In genomic region chr1:183075861-183076260, GRCh38 we compare ENCODE assay signal across 17 cellular contexts. TPM values are rescaled to one million over a fixed set of nuclear protein-coding genes. Genes with fewer than 3 reads are reported as not detected.
DNase-seq lines count a peak whose midpoint lies in the region; ATAC-seq, FAIRE-seq and TF ChIP-seq lines count a peak whose summit lies in the region.
"Had no signal": no experiment of that assay in that cellular context is flagged by ENCODE, and none has a peak within 500 bp of the region (broad histone marks: within the 10 kb centered on the region; RNA-seq: fewer than 3 reads in every experiment).

No MANE protein-coding gene starts in this region.

- H3K27me3 ChIP-seq in BLaER1 (no peaks in the 10 kb centered on the region), esophagus muscularis mucosa (no peaks in the 10 kb centered on the region), osteoblast (ENCODE audit: insufficient read depth, low read length) (no peaks in the 10 kb centered on the region), pancreas (no peaks in the 10 kb centered on the region)
- H3K27me3 ChIP-seq: dorsolateral prefrontal cortex, hepatocyte had no signal

- intact Hi-C loops in esophagus muscularis mucosa (cut with DNase I) = no loop called here
- intact Hi-C loops in pancreas (cut with DNase I) = no loop called here

- no peak for FAIRE-seq in pancreas (lab: Jason Lieb, UNC)
- FAIRE-seq: urothelium cell line had no signal

- peaks cover 74% of the 10 kb centered on the region for H3K4me1 ChIP-seq in BLaER1
- H3K4me1 ChIP-seq in esophagus muscularis mucosa = peaks cover 79 to 100% (median 96%) of the 10 kb centered on the region in 4 donors
- H3K4me1 ChIP-seq in osteoblast (ENCODE audit: insufficient read depth, low read length) = peaks cover 59% of the 10 kb centered on the region
- H3K4me1 ChIP-seq in pancreas = peaks cover 0 to 6% (median 2%) of the 10 kb centered on the region in 3 donors

- H3K4me2 ChIP-seq in BLaER1 (peak overlapping the region; percentile 31; the same call in 1 of the 2 replicates), osteoblast (ENCODE audit: insufficient read depth, low read length) (peak overlapping the region; percentile 5)
- H3K4me2 ChIP-seq: hepatocyte had no signal

- no peak for TF ChIP-seq EP300 in esophagus muscularis mucosa (IDR thresholded peaks at IDR 0.05)

- H3K4me3 ChIP-seq in BLaER1 = no peak overlapping the region
- no peak overlapping the region for H3K4me3 ChIP-seq in esophagus muscularis mucosa
- H3K4me3 ChIP-seq in osteoblast (ENCODE audit: insufficient read depth, low read length) = no peak overlapping the region
- H3K4me3 ChIP-seq in pancreas = no peak overlapping the region
- H3K4me3 ChIP-seq: dorsolateral prefrontal cortex, hepatocyte had no signal

- H3K27ac ChIP-seq in BLaER1 (no peak overlapping the region), esophagus muscularis mucosa (replicated peaks in 1 of 4) (peak overlapping the region in 3 of 4 donors; percentile 21 to 40 (median 26)), osteoblast (ENCODE audit: low read depth, low read length) (peak overlapping the region; percentile 31), pancreas (no peak overlapping the region)
- H3K27ac ChIP-seq: dorsolateral prefrontal cortex, hepatocyte had no signal

- no peak overlapping the region for H3K9ac ChIP-seq in BLaER1

- 44% methylated on average over 1 of the region's 1 CpG for WGBS in esophagus muscularis mucosa
- WGBS in pancreas, 2 donors = 89 to 91% methylated on average over 1 of the region's 1 CpG

- no peak for TF ChIP-seq CTCF in esophagus muscularis mucosa (IDR thresholded peaks at IDR 0.05)
- no peak for TF ChIP-seq CTCF in osteoblast (IDR thresholded peaks at IDR 0.05; ENCODE audit: extremely low read depth, low read depth, low read length)
- TF ChIP-seq CTCF in GM13977 (IDR thresholded peaks at IDR 0.05; ENCODE audit: extremely low read depth, insufficient read depth, missing control alignments) = no peak
- TF ChIP-seq CTCF in pancreas (IDR thresholded peaks at IDR 0.05) = no peak

- peak; percentile 44 for DNase-seq in NCI-H69 (lab: John Stamatoyannopoulos, UW)
- DNase-seq in esophagus muscularis mucosa (ENCODE audit: extremely low spot score) = no peak
- DNase-seq in osteoblast (ENCODE audit: insufficient read length, low spot score, missing footprints) = no peak
- DNase-seq in GM13977 (ENCODE audit: low spot score) = no peak
- DNase-seq in NCI-H1694 (lab: John Stamatoyannopoulos, UW) = no peak
- no peak for DNase-seq in pancreas
- DNase-seq: activated CD4-positive, alpha-beta T cell treated with anti-CD3 and anti-CD28 coated beads, Interleukin-2, amount 50 U/mL, for 48 hours; activated naive CD4-positive, alpha-beta T cell treated with anti-CD3 and anti-CD28 coated beads, Interleukin-2, amount 10 ng/mL, durations not matched to agents 7 days and 5 days; COR-L47; dorsolateral prefrontal cortex; NCI-H82; stimulated activated naive CD8-positive, alpha-beta T cell treated with anti-CD3 and anti-CD28 coated beads, Interleukin-15, Interleukin-2, amounts not matched to agents 100 U/mL and 50 U/mL, for 24 hours; T-helper 1 cell had no signal

- H3K36me3 ChIP-seq in BLaER1 (peaks cover 11% of the 10 kb centered on the region; the same call in 1 of the 2 replicates), esophagus muscularis mucosa (no peaks in the 10 kb centered on the region), osteoblast (ENCODE audit: insufficient read depth, low read length) (no peaks in the 10 kb centered on the region), pancreas (no peaks in the 10 kb centered on the region)

- in situ Hi-C loops in GM13977 (cut with MboI; ENCODE audit: low pct_unique_long_range_greater_than_20kb, low sequenced_read_pairs, unreplicated experiment) = no loop called here

- H3K9me3 ChIP-seq in BLaER1 = peaks cover 14% of the 10 kb centered on the region; the same call in 1 of the 2 replicates
- H3K9me3 ChIP-seq in esophagus muscularis mucosa = no peaks in the 10 kb centered on the region
- H3K9me3 ChIP-seq in osteoblast (ENCODE audit: low read depth, low read length) = no peaks in the 10 kb centered on the region
- H3K9me3 ChIP-seq in pancreas = no peaks in the 10 kb centered on the region

- H2AFZ ChIP-seq in osteoblast (ENCODE audit: low read length) = no peak overlapping the region
- H2AFZ ChIP-seq: hepatocyte had no signal

- H3K79me2 ChIP-seq in osteoblast (ENCODE audit: insufficient read depth, low read length) = peaks cover 97% of the 10 kb centered on the region

- H4K20me1 ChIP-seq in BLaER1 (peaks cover 43% of the 10 kb centered on the region), osteoblast (ENCODE audit: insufficient read depth, low read length) (peaks cover 86% of the 10 kb centered on the region)

- TF ChIP-seq POLR2A in esophagus muscularis mucosa (IDR thresholded peaks at IDR 0.05; ENCODE audit: low read depth) = no peak

- no peak for ATAC-seq in HG02884 (IDR thresholded peaks at IDR 0.05; ENCODE audit: unreplicated experiment)
- no peak for ATAC-seq in pancreas
- ATAC-seq: stimulated activated naive CD8-positive, alpha-beta T cell treated with anti-CD3 and anti-CD28 coated beads, Interleukin-15, Interleukin-2, amounts not matched to agents 100 U/mL and 50 U/mL, for 24 hours had no signal

RNA-seq across cellular contexts. Expression of gene LAMC1, which starts 52.6 kb away (rescaled TPM):
- total RNA-seq in esophagus muscularis mucosa = 100 to 1,000 TPM; 387 to 474 (median 408) TPM
- total RNA-seq in osteoblast = 903 and 966 TPM in 2 replicates
- total RNA-seq in pancreas = 10 to 100 TPM; 16.4 to 50.1 (median 37.0) TPM
- 10 to 100 TPM; 11.2 to 12.3 TPM for polyA plus RNA-seq in pancreas

Comparison
In these comparisons a context has a peak if more than half of its experiments do, and no peak if none do; other contexts are left out.
1. H3K27ac ChIP-seq: peak in esophagus muscularis mucosa (3 of 4) and osteoblast (single experiment); none in BLaER1 (single experiment) and pancreas (0 of 4).
2. RNA of gene LAMC1, which starts 52.6 kb away (total RNA-seq): 903 to 966 TPM in osteoblast and 387 to 474 TPM in esophagus muscularis mucosa; 16.4 to 50.1 TPM in pancreas; every median in the first group is over 4 times any median in the second.